In the genomic region with DNA sequence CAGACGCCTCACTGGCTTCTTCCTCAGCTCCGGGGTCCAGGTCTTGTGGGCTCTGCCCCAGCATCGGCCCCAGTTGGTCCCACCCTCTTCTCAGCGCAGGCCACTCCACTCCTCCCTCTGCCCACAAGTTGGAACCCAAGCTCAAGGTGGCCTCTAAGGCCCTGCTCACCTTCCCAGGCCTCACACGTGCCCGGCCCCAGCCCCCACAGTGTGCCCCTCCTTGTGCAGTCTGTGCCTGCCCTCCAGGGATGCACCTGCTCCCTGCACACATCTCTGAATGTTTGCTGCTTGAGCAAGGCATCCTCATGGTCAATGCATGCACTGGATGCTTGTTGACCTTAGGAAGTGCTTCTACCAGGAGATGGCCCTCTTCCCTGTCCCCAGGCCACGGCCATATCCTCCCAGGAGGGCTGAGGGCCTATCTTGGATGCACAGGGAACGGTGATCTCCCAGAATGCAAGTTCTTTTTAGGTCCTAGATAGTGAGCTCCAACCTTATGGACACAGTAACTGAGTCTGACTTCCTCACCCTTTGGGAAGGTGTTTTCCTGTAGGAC, we compare ENCODE assay signal across 21 cellular contexts. TPM values are rescaled to one million over a fixed set of nuclear protein-coding genes. Genes with fewer than 3 reads are reported as not detected.
DNase-seq lines count a peak whose midpoint lies in the region; ATAC-seq, FAIRE-seq and TF ChIP-seq lines count a peak whose summit lies in the region.
"Had no signal": no experiment of that assay in that cellular context is flagged by ENCODE, and none has a peak within 500 bp of the region (broad histone marks: within the 10 kb centered on the region; RNA-seq: fewer than 3 reads in every experiment).

No MANE protein-coding gene starts in this region.

- TF ChIP-seq POLR2A in heart left ventricle (IDR thresholded peaks at IDR 0.05) (no peak), vagina (IDR thresholded peaks at IDR 0.05) (no peak), H54 (IDR thresholded peaks at IDR 0.05; ENCODE audit: low read depth, low read length) (no peak)

- peak overlapping the region; percentile 45 for H3K27ac Mint-ChIP-seq in activated T-helper 17 cell treated with anti-CD3 and anti-CD28 coated beads, Interleukin-2, amount 50 U/mL, for 72 hours
- H3K27ac Mint-ChIP-seq: activated naive CD4-positive, alpha-beta T cell treated with anti-CD3 and anti-CD28 coated beads, Interleukin-2, amount 10 ng/mL, durations not matched to agents 7 days and 5 days; dendritic cell treated with granulocyte-macrophage colony-stimulating factor and Interleukin-4, amounts not matched to agents 40 ng/mL and 50 ng/mL, for 4 days; H9; progenitor cell of endocrine pancreas had no signal

- no peak for FAIRE-seq in H54 (lab: Jason Lieb, UNC)

- H3K36me3 ChIP-seq in heart left ventricle (no peaks in the 10 kb centered on the region), vagina (no peaks in the 10 kb centered on the region)
- H3K36me3 ChIP-seq: spleen had no signal

- H3K27me3 Mint-ChIP-seq in activated T-helper 17 cell treated with anti-CD3 and anti-CD28 coated beads, Interleukin-2, amount 50 U/mL, for 72 hours, result no peaks in the 10 kb centered on the region

- H3K27me3 ChIP-seq in heart left ventricle (no peaks in the 10 kb centered on the region), vagina (no peaks in the 10 kb centered on the region)
- H3K27me3 ChIP-seq: spleen had no signal

- no peaks in the 10 kb centered on the region for H3K36me3 Mint-ChIP-seq in activated T-helper 17 cell treated with anti-CD3 and anti-CD28 coated beads, Interleukin-2, amount 50 U/mL, for 72 hours (ENCODE audit: low read depth)
- H3K36me3 Mint-ChIP-seq: activated naive CD4-positive, alpha-beta T cell treated with anti-CD3 and anti-CD28 coated beads, Interleukin-2, amount 10 ng/mL, durations not matched to agents 7 days and 5 days had no signal

- no peaks in the 10 kb centered on the region for H3K9me3 Mint-ChIP-seq in activated T-helper 17 cell treated with anti-CD3 and anti-CD28 coated beads, Interleukin-2, amount 50 U/mL, for 72 hours
- H3K9me3 Mint-ChIP-seq: dendritic cell treated with granulocyte-macrophage colony-stimulating factor and Interleukin-4, amounts not matched to agents 40 ng/mL and 50 ng/mL, for 4 days; H9 had no signal

- ATAC-seq in Right ventricle myocardium inferior (no peak), heart left ventricle (no peak)
- ATAC-seq in activated T-helper 17 cell treated with anti-CD3 and anti-CD28 coated beads, Interleukin-2, amount 50 U/mL, for 72 hours (replicated peaks), result no peak

- TF ChIP-seq CTCF in heart left ventricle (IDR thresholded peaks at IDR 0.05), result no peak
- TF ChIP-seq CTCF in vagina (IDR thresholded peaks at IDR 0.05), result no peak

- H3K27ac ChIP-seq in heart left ventricle (no peak overlapping the region), vagina (peak overlapping the region; percentile 65)

- H3K4me1 ChIP-seq in heart left ventricle, result peaks cover 0 to 40% (median 9%) of the 10 kb centered on the region in 12 donors
- H3K4me1 ChIP-seq in vagina, result peaks cover 32% of the 10 kb centered on the region
- H3K4me1 ChIP-seq: Caco-2 had no signal

- H3K4me3 Mint-ChIP-seq in activated T-helper 17 cell treated with anti-CD3 and anti-CD28 coated beads, Interleukin-2, amount 50 U/mL, for 72 hours, result no peak overlapping the region
- H3K4me3 Mint-ChIP-seq: activated naive CD4-positive, alpha-beta T cell treated with anti-CD3 and anti-CD28 coated beads, Interleukin-2, amount 10 ng/mL, durations not matched to agents 7 days and 5 days; dendritic cell treated with granulocyte-macrophage colony-stimulating factor and Interleukin-4, amounts not matched to agents 40 ng/mL and 50 ng/mL, for 4 days; H9 had no signal

- intact Hi-C loops in Right ventricle myocardium inferior (cut with DNase I) (no loop called here), heart left ventricle (cut with DNase I) (no loop called here), vagina (cut with DNase I) (no loop called here)

- DNase-seq in Right ventricle myocardium inferior (ENCODE audit: missing footprints), result peak; percentile 39
- DNase-seq in heart left ventricle, result no peak
- DNase-seq in vagina (ENCODE audit: extremely low spot score in 2 of 2), result no peak
- no peak for DNase-seq in NCI-H1105 treated with DMSO at 0.1 percent for 48 hours (lab: John Stamatoyannopoulos, UW)
- DNase-seq in H54 (ENCODE audit: insufficient read length, low spot score), result no peak
- DNase-seq: activated naive CD4-positive, alpha-beta T cell treated with anti-CD3 and anti-CD28 coated beads, Interleukin-2, amount 10 ng/mL, durations not matched to agents 7 days and 5 days; Caco-2; GF-D8; H9; NCI-H2081 treated with DMSO at 0.1 percent for 48 hours; NCI-H526; stimulated activated naive CD4-positive, alpha-beta T cell treated with Interleukin-2 at 50 U/mL for 16 hours had no signal

- peaks cover 6% of the 10 kb centered on the region for H3K4me1 Mint-ChIP-seq in activated T-helper 17 cell treated with anti-CD3 and anti-CD28 coated beads, Interleukin-2, amount 50 U/mL, for 72 hours

- 81 to 83% (median 82%) methylated on average over 8 of the region's 8 CpGs for WGBS in heart left ventricle, 4 donors

- H3K4me3 ChIP-seq in heart left ventricle (no peak overlapping the region), vagina (no peak overlapping the region)
- H3K4me3 ChIP-seq: spleen had no signal

- H3K9me3 ChIP-seq in heart left ventricle (no peaks in the 10 kb centered on the region), vagina (no peaks in the 10 kb centered on the region)
- H3K9me3 ChIP-seq: Caco-2, spleen had no signal

RNA-seq across cellular contexts. Expression of a gene that starts 7.7 kb away (rescaled TPM):
- total RNA-seq in Right ventricle myocardium inferior (13.6 TPM), heart left ventricle (10 to 100 TPM; 15.2 to 51.1 (median 25.4) TPM), vagina (321 TPM)
- polyA plus RNA-seq in heart left ventricle, result 10 to 100 TPM; 10.9 to 20.2 TPM
- total RNA-seq in activated T-helper 17 cell treated with anti-CD3 and anti-CD28 coated beads, Interleukin-2, amount 50 U/mL, for 72 hours, result 1 to 10 TPM; 1.2 to 5.3 TPM

RNA-seq across cellular contexts. Expression of a gene that starts 14.1 kb away (rescaled TPM):
- total RNA-seq in Right ventricle myocardium inferior, result 16.1 TPM
- 10 to 100 TPM; 10.1 to 24.3 (median 14.0) TPM for total RNA-seq in heart left ventricle
- polyA plus RNA-seq in heart left ventricle, result 10 to 100 TPM; 10.3 to 13.7 TPM
- 10 to 100 TPM; 27.8 to 33.9 TPM for total RNA-seq in activated T-helper 17 cell treated with anti-CD3 and anti-CD28 coated beads, Interleukin-2, amount 50 U/mL, for 72 hours
- total RNA-seq in vagina, result 31.4 TPM

RNA-seq across cellular contexts. Expression of a gene that starts 26.9 kb away (rescaled TPM):
- 87.3 TPM for total RNA-seq in Right ventricle myocardium inferior
- 100 to 1,000 TPM in 1 of 9 donors, 10 to 100 TPM in 8; 74.1 to 150 (median 89.2) TPM for total RNA-seq in heart left ventricle
- polyA plus RNA-seq in heart left ventricle, result 100 to 1,000 TPM in 1 of 2 donors, 10 to 100 TPM in 1; 67.0 to 176 TPM
- total RNA-seq in activated T-helper 17 cell treated with anti-CD3 and anti-CD28 coated beads, Interleukin-2, amount 50 U/mL, for 72 hours, result 100 to 1,000 TPM; 114 to 181 TPM
- 42.0 TPM for total RNA-seq in vagina

RNA-seq across cellular contexts. Expression of a gene that starts 31.0 kb away (rescaled TPM):
- total RNA-seq in Right ventricle myocardium inferior, result 1,123 TPM
- total RNA-seq in heart left ventricle, result 1,000 to 10,000 TPM in 1 of 9 donors, 100 to 1,000 TPM in 8; 300 to 1,183 (median 555) TPM
- polyA plus RNA-seq in heart left ventricle, result 1,000 to 10,000 TPM in 1 of 2 donors, 100 to 1,000 TPM in 1; 242 to 2,064 TPM
- 1 to 10 TPM in 1 of 2 donors, not detected in 1; 2.4 TPM for total RNA-seq in activated T-helper 17 cell treated with anti-CD3 and anti-CD28 coated beads, Interleukin-2, amount 50 U/mL, for 72 hours
- total RNA-seq in vagina, result not detected
- total RNA-seq: Caco-2, epithelial cell of proximal tubule had no signal
- polyA plus RNA-seq: AG04450 had no signal

RNA-seq across cellular contexts. Expression of a gene that starts 44.7 kb away (rescaled TPM):
- total RNA-seq in Right ventricle myocardium inferior, result 3,838 TPM
- total RNA-seq in heart left ventricle, result 1,000 to 10,000 TPM in 8 of 9 donors, 100 to 1,000 TPM in 1; 975 to 4,037 (median 2,357) TPM
- 1,000 to 10,000 TPM; 1,236 to 2,597 TPM for polyA plus RNA-seq in heart left ventricle
- not detected for total RNA-seq in activated T-helper 17 cell treated with anti-CD3 and anti-CD28 coated beads, Interleukin-2, amount 50 U/mL, for 72 hours
- total RNA-seq in vagina, result not detected
- total RNA-seq: epithelial cell of proximal tubule, lower leg skin, myocyte, ureter had no signal
- polyA plus RNA-seq: AG04450 had no signal
